Comparison of ENCODE assay signal across 1 cellular context in the genomic region with DNA sequence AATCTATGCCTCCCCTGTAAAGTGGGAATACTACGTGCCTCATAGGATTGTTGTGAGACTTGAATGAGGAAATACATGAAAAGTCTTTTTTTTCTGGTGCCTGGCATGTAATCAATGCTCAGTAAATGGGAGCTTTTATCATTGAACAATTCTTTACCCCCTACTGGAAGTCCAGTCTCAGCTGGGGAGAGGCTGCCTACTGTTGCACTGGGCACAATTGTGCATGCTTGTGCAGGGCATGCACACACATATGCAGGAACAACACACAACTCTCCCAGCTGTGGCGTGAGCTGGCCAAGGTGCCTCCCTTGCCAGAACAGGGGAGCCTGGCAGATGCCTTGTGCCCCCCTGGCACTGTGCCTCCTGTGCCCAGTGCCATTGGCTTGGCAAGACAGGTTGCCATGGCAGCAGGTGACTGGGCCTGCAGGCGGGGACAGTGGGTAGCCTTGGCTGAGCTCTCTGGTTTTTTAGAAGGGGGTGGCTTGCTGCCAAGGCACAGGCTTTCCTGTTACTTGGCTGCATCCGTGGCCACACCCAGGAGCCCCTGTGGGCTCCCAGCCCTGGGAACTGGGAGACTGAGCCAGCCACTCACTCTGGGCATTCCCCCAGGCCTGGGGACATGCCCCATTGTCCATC.
TF ChIP-seq lines count a peak whose summit lies in the region.

No MANE protein-coding gene starts in this region.

TF ChIP-seq in WTC11, 78 proteins besides CTCF, POLR2A, EP300 and RAD21 (continued from another document):
- no peak for TF ChIP-seq ARID4B (CRISPR knock-in tag; IDR thresholded peaks at IDR 0.05; ENCODE audit: borderline replicate concordance)
- TF ChIP-seq PRRX2 (CRISPR knock-in tag; IDR thresholded peaks at IDR 0.05) = no peak
- TF ChIP-seq MAX (CRISPR knock-in tag; IDR thresholded peaks at IDR 0.05) = no peak
- no peak for TF ChIP-seq SOX15 (CRISPR knock-in tag; IDR thresholded peaks at IDR 0.05)
- no peak for TF ChIP-seq NR2C2 (CRISPR knock-in tag; IDR thresholded peaks at IDR 0.05)
- no peak for TF ChIP-seq HMGA2 (CRISPR knock-in tag; IDR thresholded peaks at IDR 0.05)
TF ChIP-seq in WTC11: peak in this region for 0.
